Comparison of ENCODE assay signal across 11 cellular contexts in genomic region chr15:90959894-90960293, GRCh38. TPM values are rescaled to one million over a fixed set of nuclear protein-coding genes. Genes with fewer than 3 reads are reported as not detected.
DNase-seq lines count a peak whose midpoint lies in the region; ATAC-seq and TF ChIP-seq lines count a peak whose summit lies in the region.
"Had no signal": no experiment of that assay in that cellular context is flagged by ENCODE, and none has a peak within 500 bp of the region (broad histone marks: within the 10 kb centered on the region; RNA-seq: fewer than 3 reads in every experiment).

No MANE protein-coding gene starts in this region.

- H3K9me3 Mint-ChIP-seq in activated T-helper 1 cell treated with anti-CD3 and anti-CD28 coated beads, Interleukin-12 subunit alpha, Interleukin-12 subunit beta, Interleukin-2, Interleukin-4 antibody, amounts not matched to agents 30 ng/mL and 10 ng/mL and 1 ng/mL, durations not matched to agents 14 hours and 24 hours and 36 hours = no peaks in the 10 kb centered on the region

- POLR2A ChIA-PET in RWPE1 (lab: Yijun Ruan, JAX; ENCODE audit: low non-redundant PET) = no interaction called here

- H3K27ac ChIP-seq in RWPE1 = peak overlapping the region; percentile 12

- no peak for ATAC-seq in GM18519 (IDR thresholded peaks at IDR 0.05; ENCODE audit: low FRiP score, unreplicated experiment)
- ATAC-seq: HepG2 had no signal

- no peak overlapping the region for H3K4me3 Mint-ChIP-seq in activated T-helper 1 cell treated with anti-CD3 and anti-CD28 coated beads, Interleukin-12 subunit alpha, Interleukin-12 subunit beta, Interleukin-2, Interleukin-4 antibody, amounts not matched to agents 30 ng/mL and 10 ng/mL and 1 ng/mL, durations not matched to agents 14 hours and 24 hours and 36 hours

- CTCF ChIA-PET in RWPE1 (lab: Yijun Ruan, JAX) = interaction anchor here (0.7 kb wide), 1 partner anchor 90 kb away, joined by 3 read pairs; no protein-coding TSS in a partner anchor

- H3K27ac Mint-ChIP-seq in activated T-helper 1 cell treated with anti-CD3 and anti-CD28 coated beads, Interleukin-12 subunit alpha, Interleukin-12 subunit beta, Interleukin-2, Interleukin-4 antibody, amounts not matched to agents 30 ng/mL and 10 ng/mL and 1 ng/mL, durations not matched to agents 14 hours and 24 hours and 36 hours = no peak overlapping the region

- H3K36me3 Mint-ChIP-seq in activated T-helper 1 cell treated with anti-CD3 and anti-CD28 coated beads, Interleukin-12 subunit alpha, Interleukin-12 subunit beta, Interleukin-2, Interleukin-4 antibody, amounts not matched to agents 30 ng/mL and 10 ng/mL and 1 ng/mL, durations not matched to agents 14 hours and 24 hours and 36 hours (ENCODE audit: low read depth) = peaks cover 39% of the 10 kb centered on the region

- peaks cover 15% of the 10 kb centered on the region for H3K4me1 Mint-ChIP-seq in activated T-helper 1 cell treated with anti-CD3 and anti-CD28 coated beads, Interleukin-12 subunit alpha, Interleukin-12 subunit beta, Interleukin-2, Interleukin-4 antibody, amounts not matched to agents 30 ng/mL and 10 ng/mL and 1 ng/mL, durations not matched to agents 14 hours and 24 hours and 36 hours (ENCODE audit: low read depth)

- peak; percentile 33 for DNase-seq in AG08396 (ENCODE audit: low spot score)
- DNase-seq in RWPE1 (ENCODE audit: low spot score) = no peak
- peak; percentile 10 for DNase-seq in fibroblast of the conjunctiva (ENCODE audit: low read depth)
- DNase-seq in occipital lobe (lab: John Stamatoyannopoulos, UW) = peak; percentile 60
- DNase-seq in cortex of kidney (lab: John Stamatoyannopoulos, UW) = no peak
- DNase-seq in activated T-helper 1 cell treated with anti-CD3 and anti-CD28 coated beads, Interleukin-12 subunit alpha, Interleukin-12 subunit beta, Interleukin-2, Interleukin-4 antibody, amounts not matched to agents 30 ng/mL and 10 ng/mL and 1 ng/mL, durations not matched to agents 14 hours and 24 hours and 36 hours (ENCODE audit: low spot score) = no peak
- no peak for DNase-seq in EL
- DNase-seq: activated T-cell treated with anti-CD3 and anti-CD28 coated beads, Interleukin-2, amount 50 U/mL, for 1 hour; mesendoderm had no signal

- H3K27me3 Mint-ChIP-seq in activated T-helper 1 cell treated with anti-CD3 and anti-CD28 coated beads, Interleukin-12 subunit alpha, Interleukin-12 subunit beta, Interleukin-2, Interleukin-4 antibody, amounts not matched to agents 30 ng/mL and 10 ng/mL and 1 ng/mL, durations not matched to agents 14 hours and 24 hours and 36 hours (ENCODE audit: insufficient read depth) = no peaks in the 10 kb centered on the region

- intact Hi-C loops in activated T-helper 1 cell treated with anti-CD3 and anti-CD28 coated beads, Interleukin-12 subunit alpha, Interleukin-12 subunit beta, Interleukin-2, Interleukin-4 antibody, amounts not matched to agents 30 ng/mL and 10 ng/mL and 1 ng/mL, durations not matched to agents 14 hours and 24 hours and 36 hours (cut with micrococcal nuclease) = loop anchor here (10.0 kb wide), 1 partner anchor 1625 kb away; the partner anchor contains the start of gene POLG

- TF ChIP-seq CTCF in RWPE1 (conservative IDR thresholded peaks at IDR 0.05; ENCODE audit: low read depth) = no peak

RNA-seq across cellular contexts. Expression of gene RCCD1, which starts 5.2 kb away (rescaled TPM):
- 17.9 TPM for total RNA-seq in occipital lobe
- total RNA-seq in activated T-helper 1 cell treated with anti-CD3 and anti-CD28 coated beads, Interleukin-12 subunit alpha, Interleukin-12 subunit beta, Interleukin-2, Interleukin-4 antibody, amounts not matched to agents 30 ng/mL and 10 ng/mL and 1 ng/mL, durations not matched to agents 14 hours and 24 hours and 36 hours = 26.4 and 27.2 TPM in 2 replicates

RNA-seq across cellular contexts. Expression of gene UNC45A, which starts 24.8 kb away (rescaled TPM):
- total RNA-seq in occipital lobe = 35.7 TPM
- total RNA-seq in activated T-helper 1 cell treated with anti-CD3 and anti-CD28 coated beads, Interleukin-12 subunit alpha, Interleukin-12 subunit beta, Interleukin-2, Interleukin-4 antibody, amounts not matched to agents 30 ng/mL and 10 ng/mL and 1 ng/mL, durations not matched to agents 14 hours and 24 hours and 36 hours = 60.5 and 68.6 TPM in 2 replicates

RNA-seq across cellular contexts. Expression of gene HDDC3, which starts 27.5 kb away (rescaled TPM):
- total RNA-seq in occipital lobe = 11.7 TPM
- 38.8 and 39.0 TPM in 2 replicates for total RNA-seq in activated T-helper 1 cell treated with anti-CD3 and anti-CD28 coated beads, Interleukin-12 subunit alpha, Interleukin-12 subunit beta, Interleukin-2, Interleukin-4 antibody, amounts not matched to agents 30 ng/mL and 10 ng/mL and 1 ng/mL, durations not matched to agents 14 hours and 24 hours and 36 hours

RNA-seq across cellular contexts. Expression of gene PRC1, which starts 34.4 kb away (rescaled TPM):
- total RNA-seq in occipital lobe = 15.8 TPM
- total RNA-seq in activated T-helper 1 cell treated with anti-CD3 and anti-CD28 coated beads, Interleukin-12 subunit alpha, Interleukin-12 subunit beta, Interleukin-2, Interleukin-4 antibody, amounts not matched to agents 30 ng/mL and 10 ng/mL and 1 ng/mL, durations not matched to agents 14 hours and 24 hours and 36 hours = 78.4 and 86.0 TPM in 2 replicates

RNA-seq across cellular contexts. Expression of gene MAN2A2, which starts 56.8 kb away (rescaled TPM):
- total RNA-seq in occipital lobe = 32.4 TPM
- 228 and 239 TPM in 2 replicates for total RNA-seq in activated T-helper 1 cell treated with anti-CD3 and anti-CD28 coated beads, Interleukin-12 subunit alpha, Interleukin-12 subunit beta, Interleukin-2, Interleukin-4 antibody, amounts not matched to agents 30 ng/mL and 10 ng/mL and 1 ng/mL, durations not matched to agents 14 hours and 24 hours and 36 hours

Comparison
In these comparisons a context has a peak if more than half of its experiments do, and no peak if none do; other contexts are left out.
1. DNase-seq: peak in AG08396 (single experiment), fibroblast of the conjunctiva (single experiment) and occipital lobe (single experiment); none in RWPE1 (single experiment), cortex of kidney (single experiment), activated T-helper 1 cell treated with anti-CD3 and anti-CD28 coated beads, Interleukin-12 subunit alpha, Interleukin-12 subunit beta, Interleukin-2, Interleukin-4 antibody, amounts not matched to agents 30 ng/mL and 10 ng/mL and 1 ng/mL, durations not matched to agents 14 hours and 24 hours and 36 hours (single experiment) and EL (single experiment).